In the genomic region with DNA sequence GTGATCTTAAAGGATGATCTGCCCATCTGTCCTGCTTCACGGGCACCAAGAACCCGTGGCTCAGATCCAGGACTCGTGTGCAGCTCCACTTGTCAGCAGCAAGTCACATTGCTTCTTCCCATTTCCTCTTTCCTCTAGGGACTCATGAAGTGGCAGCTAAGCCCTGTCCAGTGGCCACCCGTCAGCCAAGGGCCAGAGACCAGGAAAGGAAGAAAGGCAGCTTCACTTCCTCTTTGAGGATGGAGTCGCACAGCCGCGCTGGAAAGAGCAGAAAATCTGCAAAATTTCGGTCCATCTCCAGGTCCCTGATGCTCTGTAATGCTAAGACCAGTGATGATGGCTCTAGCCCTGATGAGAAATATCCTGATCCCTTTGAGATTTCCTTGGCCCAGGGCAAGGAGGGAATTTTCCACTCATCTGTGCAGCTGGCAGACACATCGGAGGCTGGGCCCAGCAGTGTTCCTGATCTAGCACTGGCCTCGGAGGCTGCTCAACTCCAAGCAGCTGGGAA, we compare ENCODE assay signal across 14 cellular contexts. TPM values are rescaled to one million over a fixed set of nuclear protein-coding genes. Genes with fewer than 3 reads are reported as not detected.
DNase-seq lines count a peak whose midpoint lies in the region; ATAC-seq and TF ChIP-seq lines count a peak whose summit lies in the region.
"Had no signal": no experiment of that assay in that cellular context is flagged by ENCODE, and none has a peak within 500 bp of the region (broad histone marks: within the 10 kb centered on the region; RNA-seq: fewer than 3 reads in every experiment).

No MANE protein-coding gene starts in this region.

- ATAC-seq in GM21390 (IDR thresholded peaks at IDR 0.05; ENCODE audit: unreplicated experiment) (no peak), GM21526 (IDR thresholded peaks at IDR 0.05; ENCODE audit: low FRiP score, unreplicated experiment) (no peak)

- DNase-seq in NCI-H524 treated with DMSO at 0.1 percent for 48 hours (lab: John Stamatoyannopoulos, UW) (peak; percentile 46), fibroblast of gingiva (ENCODE audit: low read depth) (peak; percentile 48), mesenchymal stem cell (no peak), thyroid gland (peak; percentile 20 to 26), LoVo (ENCODE audit: low spot score) (no peak), GF-D8 (lab: John Stamatoyannopoulos, UW) (no peak)
- DNase-seq: activated CD4-positive, alpha-beta T cell treated with anti-CD3 and anti-CD28 coated beads for 4 hours; CD4-positive, CD25-positive, alpha-beta regulatory T cell; central memory CD4-positive, alpha-beta T cell; NCI-H345; RPMI8226; stimulated activated CD8-positive, alpha-beta memory T cell treated with anti-CD3 and anti-CD28 coated beads, Interleukin-4, amount 100 ng/mL, for 48 hours had no signal

- no peak overlapping the region for H3K27ac ChIP-seq in mesenchymal stem cell (ENCODE audit: low read length, poor library complexity, severe bottlenecking)
- H3K27ac ChIP-seq in thyroid gland = peak overlapping the region in 2 of 3 donors; percentile 17 to 22

- H3K4me1 ChIP-seq in mesenchymal stem cell (ENCODE audit: control insufficient read depth, insufficient read depth, low read depth, low read length) (no peaks in the 10 kb centered on the region), thyroid gland (peaks cover 2 to 9% of the 10 kb centered on the region in 2 donors)

- H3K4ac ChIP-seq in mesenchymal stem cell (ENCODE audit: low read depth in 1 of 2, low read length in 2 of 2) = no peak overlapping the region

- no peaks in the 10 kb centered on the region for H3K36me3 ChIP-seq in mesenchymal stem cell (ENCODE audit: control insufficient read depth in 1 of 2, insufficient read depth in 2 of 2, low read depth in 1 of 2, low read length in 2 of 2)
- H3K36me3 ChIP-seq in thyroid gland = no peaks in the 10 kb centered on the region

- TF ChIP-seq CTCF in thyroid gland (IDR thresholded peaks at IDR 0.05) = no peak

- peak overlapping the region; percentile 29 for H3K9ac ChIP-seq in mesenchymal stem cell (ENCODE audit: low read length)

- H2AFZ ChIP-seq in mesenchymal stem cell (ENCODE audit: low read depth, low read length) = no peak overlapping the region

- no peak overlapping the region for H3K23ac ChIP-seq in mesenchymal stem cell (ENCODE audit: low read length in 2 of 2)

- H2BK120ac ChIP-seq in mesenchymal stem cell (ENCODE audit: low read depth, low read length) = no peak overlapping the region

- no peak for TF ChIP-seq POLR2A in thyroid gland (IDR thresholded peaks at IDR 0.05)

- H3K14ac ChIP-seq in mesenchymal stem cell (ENCODE audit: low read length in 2 of 2) = no peak overlapping the region

- no peak overlapping the region for H2BK15ac ChIP-seq in mesenchymal stem cell (ENCODE audit: low read depth, poor library complexity, severe bottlenecking)

- H3K4me3 ChIP-seq in mesenchymal stem cell (ENCODE audit: insufficient read depth in 1 of 2, low read depth in 1 of 2, low read length in 2 of 2) (no peak overlapping the region), thyroid gland (replicated peaks in 1 of 3) (no peak overlapping the region)

- no peak overlapping the region for H3K4me2 ChIP-seq in mesenchymal stem cell (ENCODE audit: low read length, poor library complexity, severe bottlenecking)

- H2BK12ac ChIP-seq in mesenchymal stem cell (ENCODE audit: low read length in 2 of 2) = no peak overlapping the region

- no peak overlapping the region for H2AK5ac ChIP-seq in mesenchymal stem cell (ENCODE audit: low read length, severe bottlenecking)

- H2BK5ac ChIP-seq in mesenchymal stem cell (ENCODE audit: low read depth, low read length, poor library complexity, severe bottlenecking) = no peak overlapping the region

- H3K27me3 ChIP-seq in mesenchymal stem cell (ENCODE audit: control insufficient read depth in 1 of 2, insufficient read depth in 1 of 2, low read length in 2 of 2) (no peaks in the 10 kb centered on the region), thyroid gland (no peaks in the 10 kb centered on the region)

- 75% methylated on average over 10 of the region's 10 CpGs for WGBS in mesenchymal stem cell
- 60 to 68% methylated on average over 9 to 10 of the region's 10 CpGs for WGBS in thyroid gland, 2 donors

- H3K9me3 ChIP-seq in mesenchymal stem cell (ENCODE audit: control insufficient read depth, low read length) (no peaks in the 10 kb centered on the region), thyroid gland (no peaks in the 10 kb centered on the region)

- intact Hi-C loops in thyroid gland (cut with DNase I) = no loop called here

- no peak overlapping the region for H4K91ac ChIP-seq in mesenchymal stem cell (ENCODE audit: low read length)

- H4K8ac ChIP-seq in mesenchymal stem cell (ENCODE audit: low read length) = no peak overlapping the region

- no peak overlapping the region for H3K18ac ChIP-seq in mesenchymal stem cell (ENCODE audit: low read depth in 1 of 2, low read length in 2 of 2)

- H3K79me1 ChIP-seq in mesenchymal stem cell (replicated peaks; ENCODE audit: low read length, poor library complexity, severe bottlenecking) = no peaks in the 10 kb centered on the region

RNA-seq across cellular contexts. Expression of gene IL16, which starts 28.5 kb away (rescaled TPM):
- polyA plus RNA-seq in mesenchymal stem cell (2013, experiment 1 of 2) = 0.01 TPM
- polyA plus RNA-seq in mesenchymal stem cell (2013, experiment 2 of 2) = not detected
- total RNA-seq in thyroid gland = 10 to 100 TPM in 2 of 4 donors, 1 to 10 TPM in 2; 4.9 to 11.5 (median 8.4) TPM

Comparison
In these comparisons a context has a peak if more than half of its experiments do, and no peak if none do; other contexts are left out.
1. DNase-seq: peak in NCI-H524 treated with DMSO at 0.1 percent for 48 hours (single experiment), fibroblast of gingiva (single experiment) and thyroid gland (2 of 2); none in mesenchymal stem cell (single experiment), LoVo (single experiment) and GF-D8 (single experiment).